Comparison of ENCODE assay signal across 14 cellular contexts in genomic region chr7:92808006-92808405, GRCh38. TPM values are rescaled to one million over a fixed set of nuclear protein-coding genes. Genes with fewer than 3 reads are reported as not detected.
A peak's percentile ranks its signal among the peaks of the same experiment; 100 is the strongest.
DNase-seq lines count a peak whose midpoint lies in the region; ATAC-seq, FAIRE-seq and TF ChIP-seq lines count a peak whose summit lies in the region.
"Had no signal": no experiment of that assay in that cellular context is flagged by ENCODE, and none has a peak within 500 bp of the region (broad histone marks: within the 10 kb centered on the region; RNA-seq: fewer than 3 reads in every experiment).

No MANE protein-coding gene starts in this region.

- TF ChIP-seq RAD21 in A549 (conservative IDR thresholded peaks at IDR 0.05 in 1 of 2, IDR thresholded peaks at IDR 0.05 in 1 of 2): no peak

- TF ChIP-seq POLR2A in A549 (IDR thresholded peaks at IDR 0.05; ENCODE audit: low read length): no peak

- DNase-seq in A549 (ENCODE audit: low read depth in 1 of 2, low spot score in 1 of 2) (no peak), GM19239 (ENCODE audit: insufficient read length, low spot score) (no peak), fibroblast of gingiva (ENCODE audit: low read depth) (peak; percentile 47), H7 (no peak)
- DNase-seq: activated naive CD4-positive, alpha-beta T cell treated with anti-CD3 and anti-CD28 coated beads, Interleukin-2, amount 50 U/mL, for 16 hours; CD4-positive, CD25-positive, alpha-beta regulatory T cell; NCI-H1436 treated with DMSO at 0.1 percent for 48 hours; NCI-H524; stimulated activated naive CD8-positive, alpha-beta T cell treated with anti-CD3 and anti-CD28 coated beads, Interleukin-15, amount 100 ng/mL, for 72 hours had no signal

- H3K9me3 Mint-ChIP-seq in T-helper 1 cell treated with Interleukin-12 subunit alpha and Interleukin-12 subunit beta and Interleukin-4 antibody, amounts not matched to agents 30 μg/mL and 1 μg/mL, for 36 hours: no peaks in the 10 kb centered on the region
- H3K9me3 Mint-ChIP-seq: CD4-positive, CD25-positive, alpha-beta regulatory T cell; dendritic cell treated with granulocyte-macrophage colony-stimulating factor and Interleukin-4, amounts not matched to agents 40 ng/mL and 50 ng/mL, for 4 days; stimulated activated naive CD8-positive, alpha-beta T cell treated with anti-CD3 and anti-CD28 coated beads, Interleukin-15, amount 100 ng/mL, for 72 hours had no signal

- H3K4me3 ChIP-seq in A549 (no peak overlapping the region), H7 (ENCODE audit: insufficient read depth, low read depth, low read length) (no peak overlapping the region)

- ATAC-seq in A549: no peak
- no peak for ATAC-seq in GM18517 (IDR thresholded peaks at IDR 0.05; ENCODE audit: unreplicated experiment)
- no peak for ATAC-seq in HG03469 (IDR thresholded peaks at IDR 0.05; ENCODE audit: unreplicated experiment)
- ATAC-seq in GM21447 (IDR thresholded peaks at IDR 0.05; ENCODE audit: unreplicated experiment): no peak
- ATAC-seq: stimulated activated naive CD8-positive, alpha-beta T cell treated with anti-CD3 and anti-CD28 coated beads, Interleukin-15, amount 100 ng/mL, for 72 hours had no signal

- peaks cover 47% of the 10 kb centered on the region for H3K36me3 Mint-ChIP-seq in T-helper 1 cell treated with Interleukin-12 subunit alpha and Interleukin-12 subunit beta and Interleukin-4 antibody, amounts not matched to agents 30 μg/mL and 1 μg/mL, for 36 hours (ENCODE audit: low read depth)

- WGBS in A549 (ENCODE audit: missing lambda C conversion rate): 95% methylated on average over 2 of the region's 2 CpGs

- TF ChIP-seq CTCF in A549 (IDR thresholded peaks at IDR 0.05): no peak

- no peak overlapping the region for H3K4me3 Mint-ChIP-seq in T-helper 1 cell treated with Interleukin-12 subunit alpha and Interleukin-12 subunit beta and Interleukin-4 antibody, amounts not matched to agents 30 μg/mL and 1 μg/mL, for 36 hours
- H3K4me3 Mint-ChIP-seq: CD4-positive, CD25-positive, alpha-beta regulatory T cell; dendritic cell treated with granulocyte-macrophage colony-stimulating factor and Interleukin-4, amounts not matched to agents 40 ng/mL and 50 ng/mL, for 4 days; stimulated activated naive CD8-positive, alpha-beta T cell treated with anti-CD3 and anti-CD28 coated beads, Interleukin-15, amount 100 ng/mL, for 72 hours had no signal

- FAIRE-seq in A549 (lab: Jason Lieb, UNC) (no peak), GM19239 (lab: Jason Lieb, UNC) (peak; percentile 76)

- H3K4me1 ChIP-seq in A549: peaks cover 58% of the 10 kb centered on the region

- H3K9me3 ChIP-seq in A549: no peaks in the 10 kb centered on the region

- peaks cover 71% of the 10 kb centered on the region for H3K4me1 Mint-ChIP-seq in T-helper 1 cell treated with Interleukin-12 subunit alpha and Interleukin-12 subunit beta and Interleukin-4 antibody, amounts not matched to agents 30 μg/mL and 1 μg/mL, for 36 hours (ENCODE audit: low read depth)

- H3K27ac ChIP-seq in A549: peak overlapping the region; percentile 86 to 90

- no peak for TF ChIP-seq EP300 in A549 (IDR thresholded peaks at IDR 0.05)

- peak overlapping the region; percentile 73 for H3K4me2 ChIP-seq in A549

- CTCF ChIA-PET in A549 (lab: Yijun Ruan, JAX): interaction anchor here (2.0 kb wide), 1 partner anchor 25 kb away, joined by 9 read pairs; no protein-coding TSS in a partner anchor

- H3K27ac Mint-ChIP-seq in T-helper 1 cell treated with Interleukin-12 subunit alpha and Interleukin-12 subunit beta and Interleukin-4 antibody, amounts not matched to agents 30 μg/mL and 1 μg/mL, for 36 hours: peak overlapping the region; percentile 77
- H3K27ac Mint-ChIP-seq: CD4-positive, CD25-positive, alpha-beta regulatory T cell; dendritic cell treated with granulocyte-macrophage colony-stimulating factor and Interleukin-4, amounts not matched to agents 40 ng/mL and 50 ng/mL, for 4 days had no signal

- H3K36me3 ChIP-seq in H7 (replicated peaks; ENCODE audit: control insufficient read depth, insufficient read depth, low read length): no peaks in the 10 kb centered on the region

- no peaks in the 10 kb centered on the region for H3K27me3 Mint-ChIP-seq in T-helper 1 cell treated with Interleukin-12 subunit alpha and Interleukin-12 subunit beta and Interleukin-4 antibody, amounts not matched to agents 30 μg/mL and 1 μg/mL, for 36 hours (ENCODE audit: low read depth)
- H3K27me3 Mint-ChIP-seq: CD4-positive, CD25-positive, alpha-beta regulatory T cell; dendritic cell treated with granulocyte-macrophage colony-stimulating factor and Interleukin-4, amounts not matched to agents 40 ng/mL and 50 ng/mL, for 4 days; stimulated activated naive CD8-positive, alpha-beta T cell treated with anti-CD3 and anti-CD28 coated beads, Interleukin-15, amount 100 ng/mL, for 72 hours had no signal

- POLR2A ChIA-PET in A549 (lab: Yijun Ruan, JAX): no interaction called here

- H3K27me3 ChIP-seq in H7 (ENCODE audit: control insufficient read depth, insufficient read depth, low read length): no peaks in the 10 kb centered on the region

TF ChIP-seq in A549, 52 proteins besides CTCF, POLR2A, EP300 and RAD21:
- TF ChIP-seq GATA3 (IDR thresholded peaks at IDR 0.05; ENCODE audit: borderline replicate concordance) (no peak), ZC3H11A (IDR thresholded peaks at IDR 0.05) (no peak), NPAS2 (CRISPR knock-in tag; IDR thresholded peaks at IDR 0.05; ENCODE audit: borderline replicate concordance) (no peak), POLR2AphosphoS2 (conservative IDR thresholded peaks at IDR 0.05; ENCODE audit: low read length) (no peak), HOXB13 (CRISPR knock-in tag; IDR thresholded peaks at IDR 0.05; ENCODE audit: low read depth) (no peak), CBX2 (IDR thresholded peaks at IDR 0.05; ENCODE audit: borderline replicate concordance, low read depth) (no peak), CHD2 (IDR thresholded peaks at IDR 0.05; ENCODE audit: low read length, partially characterized antibody) (no peak), E2F6 (IDR thresholded peaks at IDR 0.05; ENCODE audit: borderline replicate concordance, low read depth) (no peak), HDAC2 (IDR thresholded peaks at IDR 0.05) (no peak), NFE2L2 (conservative IDR thresholded peaks at IDR 0.05; ENCODE audit: low read length) (no peak), ZNF302 (CRISPR knock-in tag; IDR thresholded peaks at IDR 0.05) (no peak), RARB (CRISPR knock-in tag; IDR thresholded peaks at IDR 0.05) (no peak), REST (IDR thresholded peaks at IDR 0.05) (no peak), MAFK (IDR thresholded peaks at IDR 0.05; ENCODE audit: partially characterized antibody) (no peak), ESRRA (IDR thresholded peaks at IDR 0.05; ENCODE audit: borderline replicate concordance, low read length) (no peak)

RNA-seq across cellular contexts. Expression of gene CDK6, which starts 28.4 kb away (rescaled TPM):
- polyA plus RNA-seq in A549 (2011; rRNA removed) (22.4 and 25.9 TPM in 2 replicates), A549 (2017; fragmentation: RNase III; extraction: RNeasy Plus Mini Kit Qiagen cat#74134 plus additional on column Dnase treatment) (12.9 to 16.1 TPM (median 13.6 TPM) in 3 replicates)
- 6.9 and 7.9 TPM in 2 replicates for polyA plus RNA-seq in A549 (2012; cell fraction: cytosol; rRNA removed)
- 13.6 and 14.3 TPM in 2 replicates for polyA plus RNA-seq in A549 (2012; cell fraction: nucleus; rRNA removed)
- 51.8 and 65.6 TPM in 2 replicates for polyA minus RNA-seq in A549 (2011; rRNA and poly(A)+ RNA removed)
- total RNA-seq in H7 (2014; rRNA removed; shearing (Covaris generic)): 32.1 and 48.6 TPM in 2 replicates
